Comparison of ENCODE assay signal across 8 cellular contexts in the genomic region with DNA sequence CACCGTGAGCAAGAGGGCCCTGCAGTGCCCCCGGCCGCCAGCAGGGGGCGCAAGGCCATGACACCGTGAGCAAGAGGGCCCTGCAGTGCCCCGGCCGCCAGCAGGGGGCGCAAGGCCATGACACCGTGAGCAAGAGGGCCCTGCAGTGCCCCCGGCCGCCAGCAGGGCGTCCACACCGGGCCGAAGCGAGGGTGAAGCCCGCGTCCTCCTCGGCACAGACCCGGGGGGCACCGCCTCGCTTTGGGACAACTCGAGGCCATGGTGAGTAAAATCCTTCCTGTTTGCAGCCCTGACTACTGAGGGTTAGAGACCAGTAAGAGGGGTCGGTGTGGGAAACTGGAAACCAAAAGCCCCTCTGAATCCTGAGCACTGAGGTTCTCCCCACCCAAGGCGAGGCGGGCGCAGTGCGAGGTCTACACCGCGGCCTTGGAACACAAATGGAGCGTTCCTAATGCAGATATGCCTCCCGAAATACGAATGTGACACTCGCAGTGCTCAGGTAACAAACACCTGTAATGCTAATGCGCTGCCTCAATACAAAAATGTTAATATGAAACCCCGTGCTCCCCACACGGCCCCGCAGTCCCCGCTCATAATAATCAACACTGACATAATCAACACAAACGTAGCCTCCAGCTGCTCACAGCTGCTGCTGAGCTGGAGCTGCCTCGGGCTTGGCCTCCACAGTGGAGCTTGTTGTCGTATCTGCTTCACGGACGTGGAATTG.
DNase-seq lines count a peak whose midpoint lies in the region; ATAC-seq, FAIRE-seq and TF ChIP-seq lines count a peak whose summit lies in the region.
"Not testable (repeated sequence)": the region's sequence is repeated elsewhere in the genome, so short reads cannot be mapped to it uniquely, and the experiment has no call there.

No MANE protein-coding gene starts in this region.

- not testable (repeated sequence) for H3K27me3 Mint-ChIP-seq in CD8-positive, alpha-beta T cell (ENCODE audit: low read depth); IgD-negative memory B cell; activated B cell treated with CpG ODN at 0.5 μM for 24 hours

- H3K23ac ChIP-seq in trophoblast cell (ENCODE audit: low read length) = not testable (repeated sequence)

- not testable (repeated sequence) for H3K9ac ChIP-seq in GM12878 (ENCODE audit: control insufficient read depth, insufficient read depth, low read length); trophoblast cell (ENCODE audit: low read length)

- not testable (repeated sequence) for H3K36me3 ChIP-seq in CD8-positive, alpha-beta T cell (ENCODE audit: insufficient read depth, low read length); GM12878 (ENCODE audit: control insufficient read depth in 2 of 2, insufficient read depth in 2 of 2, low read length in 1 of 2); trophoblast cell (ENCODE audit: control insufficient read depth in 1 of 2, insufficient read depth in 2 of 2, low read length in 2 of 2)

- not testable (repeated sequence) for H3K4me3 Mint-ChIP-seq in CD8-positive, alpha-beta T cell; IgD-negative memory B cell; activated B cell treated with CpG ODN at 0.5 μM for 24 hours

- H2BK120ac ChIP-seq in trophoblast cell (ENCODE audit: insufficient read depth, low read length, poor library complexity) = not testable (repeated sequence)

- H3K4me2 ChIP-seq in GM12878 (ENCODE audit: control insufficient read depth, insufficient read depth); trophoblast cell (ENCODE audit: low read length): not testable (repeated sequence)

- not testable (repeated sequence) for H2BK12ac ChIP-seq in trophoblast cell (ENCODE audit: low read length)

- not testable (repeated sequence) for H3K4me3 ChIP-seq in CD8-positive, alpha-beta T cell (ENCODE audit: low read depth, low read length); GM12878; trophoblast cell (ENCODE audit: low read depth, low read length)

- peak in 1 of 7 experiments; percentile 47 for DNase-seq in CD8-positive, alpha-beta T cell
- DNase-seq in activated B cell treated with CpG ODN at 0.5 μM for 24 hours; GM12878 (ENCODE audit: low read depth, low spot score): not testable (repeated sequence)
- peak; percentile 12 for DNase-seq in cardiac septum (ENCODE audit: low spot score)
- DNase-seq in trophoblast cell = peak; percentile 10 to 21

- H3K9me3 Mint-ChIP-seq in CD8-positive, alpha-beta T cell; IgD-negative memory B cell; activated B cell treated with CpG ODN at 0.5 μM for 24 hours: not testable (repeated sequence)

- ATAC-seq in CD8-positive, alpha-beta T cell = peak; percentile 61
- ATAC-seq in GM18868 (IDR thresholded peaks at IDR 0.05; ENCODE audit: unreplicated experiment) = peak; percentile 42
- ATAC-seq in HG02642 (IDR thresholded peaks at IDR 0.05; ENCODE audit: poor library complexity, unreplicated experiment) = peak; percentile 44
- ATAC-seq in activated B cell treated with CpG ODN at 0.5 μM for 24 hours (ENCODE audit: low read depth) = peak; percentile 64
- ATAC-seq in GM12878 = peak; percentile 84

- H3K9me3 ChIP-seq in CD8-positive, alpha-beta T cell (ENCODE audit: low read length); GM12878 (replicated peaks; ENCODE audit: control insufficient read depth, insufficient read depth, low read length): not testable (repeated sequence)
- H3K9me3 ChIP-seq in trophoblast cell (ENCODE audit: insufficient read depth, low read depth, low read length) = peaks cover 27% of the 10 kb centered on the region

- not testable (repeated sequence) for TF ChIP-seq RAD21 in GM12878 (IDR thresholded peaks at IDR 0.05; ENCODE audit: insufficient read depth, low read depth, low read length)

- POLR2A ChIA-PET in CD8-positive, alpha-beta T cell (lab: Charles Lee); activated B cell treated with CpG ODN at 0.5 μM for 24 hours (lab: Charles Lee); GM12878 (lab: Charles Lee): not testable (repeated sequence)

- WGBS in GM12878 (ENCODE audit: insufficient coverage, insufficient replicate concordance, low lambda C conversion rate, missing lambda C conversion rate) = 68% methylated on average over 13 of the region's 43 CpGs
- no CpG with 5 or more reads among the region's 43 CpGs for WGBS in trophoblast cell (ENCODE audit: extremely low coverage, insufficient coverage, insufficient read length)

- not testable (repeated sequence) for BruUV-seq in GM12878 (replicated peaks; lab: Mats Ljungman, UMichigan)

- H3K18ac ChIP-seq in trophoblast cell (ENCODE audit: low read length) = not testable (repeated sequence)

- H3K36me3 Mint-ChIP-seq in CD8-positive, alpha-beta T cell; IgD-negative memory B cell; activated B cell treated with CpG ODN at 0.5 μM for 24 hours (ENCODE audit: low read depth): not testable (repeated sequence)

- not testable (repeated sequence) for H3K27ac Mint-ChIP-seq in CD8-positive, alpha-beta T cell; activated B cell treated with CpG ODN at 0.5 μM for 24 hours
- H3K27ac Mint-ChIP-seq in IgD-negative memory B cell = peak overlapping the region in 2 of 3 donors; percentile 83 to 91

- H3K4me1 Mint-ChIP-seq in CD8-positive, alpha-beta T cell (ENCODE audit: low read depth); IgD-negative memory B cell; activated B cell treated with CpG ODN at 0.5 μM for 24 hours: not testable (repeated sequence)

- not testable (repeated sequence) for H3K4me1 ChIP-seq in CD8-positive, alpha-beta T cell (ENCODE audit: insufficient read depth, low read length); GM12878 (ENCODE audit: control insufficient read depth, insufficient read depth, low read length); trophoblast cell (ENCODE audit: control insufficient read depth in 1 of 2, insufficient read depth in 2 of 2, low read length in 2 of 2)

- in situ Hi-C loops in GM12878 (cut with MboI) = not testable (repeated sequence)

- CTCF ChIA-PET in CD8-positive, alpha-beta T cell (lab: Charles Lee); activated B cell treated with CpG ODN at 0.5 μM for 24 hours (lab: Charles Lee); GM12878 (lab: Yijun Ruan, JAX): not testable (repeated sequence)

- RAD21 ChIA-PET in GM12878 (lab: Charles Lee; ENCODE audit: unreplicated experiment) = not testable (repeated sequence)

- not testable (repeated sequence) for TF ChIP-seq POLR2A in GM12878 (IDR thresholded peaks at IDR 0.05; ENCODE audit: low read depth, low read length)

- not testable (repeated sequence) for H3K79me2 ChIP-seq in GM12878 (ENCODE audit: control insufficient read depth, insufficient read depth, low read length); trophoblast cell (ENCODE audit: control insufficient read depth, insufficient read depth, low read length, poor library complexity)

- not testable (repeated sequence) for H2AK5ac ChIP-seq in trophoblast cell (ENCODE audit: low read length)

- not testable (repeated sequence) for H3K14ac ChIP-seq in trophoblast cell (ENCODE audit: low read length)

- H4K91ac ChIP-seq in trophoblast cell (ENCODE audit: low read depth, low read length) = not testable (repeated sequence)

- H2BK5ac ChIP-seq in trophoblast cell (ENCODE audit: low read depth, low read length, poor library complexity) = not testable (repeated sequence)

- intact Hi-C loops in CD8-positive, alpha-beta T cell (cut with DNase I, micrococcal nuclease); activated B cell treated with CpG ODN at 0.5 μM for 24 hours (cut with micrococcal nuclease); GM12878 (cut with micrococcal nuclease; ENCODE audit: unreplicated experiment); cardiac septum (cut with DNase I): not testable (repeated sequence)

- not testable (repeated sequence) for TF ChIP-seq CTCF in CD8-positive, alpha-beta T cell (IDR thresholded peaks at IDR 0.05); activated B cell treated with CpG ODN at 0.5 μM for 24 hours (IDR thresholded peaks at IDR 0.05)
- 0 out of 6 replicates have a peak, but pooled peaks of 1 of the 3 experiments have one; percentile 3 for TF ChIP-seq CTCF in GM12878 (IDR thresholded peaks at IDR 0.05 in 2 of 3, conservative IDR thresholded peaks at IDR 0.05 in 1 of 3; ENCODE audit: control insufficient read depth in 2 of 3, extremely low read depth in 1 of 3, insufficient read depth in 1 of 3, low read depth in 3 of 3, low read length in 3 of 3)

- SMC1A ChIA-PET in GM12878 (lab: Charles Lee; ENCODE audit: uncharacterized antibody, unreplicated experiment) = not testable (repeated sequence)

- not testable (repeated sequence) for TF ChIP-seq EP300 in GM12878 (IDR thresholded peaks at IDR 0.05; ENCODE audit: borderline replicate concordance in 1 of 2, control insufficient read depth in 1 of 2, low read depth in 2 of 2, low read length in 2 of 2)

- not testable (repeated sequence) for H2AFZ ChIP-seq in GM12878 (ENCODE audit: control insufficient read depth, low read depth, low read length); trophoblast cell (ENCODE audit: insufficient read depth, low read length, poor library complexity)

- H4K8ac ChIP-seq in trophoblast cell (ENCODE audit: low read depth, low read length) = not testable (repeated sequence)

- H3K27ac ChIP-seq in CD8-positive, alpha-beta T cell (ENCODE audit: low read depth, low read length); GM12878 (ENCODE audit: control insufficient read depth, insufficient read depth); trophoblast cell (ENCODE audit: low read depth, low read length): not testable (repeated sequence)

- not testable (repeated sequence) for FAIRE-seq in GM12878 (lab: Jason Lieb, UNC)

- not testable (repeated sequence) for H4K12ac ChIP-seq in trophoblast cell (ENCODE audit: low read depth, low read length)

- not testable (repeated sequence) for H3K27me3 ChIP-seq in CD8-positive, alpha-beta T cell (ENCODE audit: insufficient read depth, low read length); GM12878 (replicated peaks in 1 of 2; ENCODE audit: control insufficient read depth in 2 of 2, insufficient read depth in 2 of 2, low read length in 1 of 2); trophoblast cell (ENCODE audit: insufficient read depth, low read length)

- not testable (repeated sequence) for H3K4ac ChIP-seq in trophoblast cell (ENCODE audit: low read depth, low read length)

- H4K20me1 ChIP-seq in GM12878 (ENCODE audit: control insufficient read depth, insufficient read depth) = not testable (repeated sequence)

- H3K79me1 ChIP-seq in trophoblast cell (ENCODE audit: low read length) = not testable (repeated sequence)
